20 cellular contexts compared by ENCODE assay signal in genomic region chrX:100944601-100945000, GRCh38. TPM values are rescaled to one million over a fixed set of nuclear protein-coding genes. Genes with fewer than 3 reads are reported as not detected.
DNase-seq lines count a peak whose midpoint lies in the region; ATAC-seq, FAIRE-seq and TF ChIP-seq lines count a peak whose summit lies in the region.
"Had no signal": no experiment of that assay in that cellular context is flagged by ENCODE, and none has a peak within 500 bp of the region (broad histone marks: within the 10 kb centered on the region; RNA-seq: fewer than 3 reads in every experiment).

No MANE protein-coding gene starts in this region.

- H3K27ac ChIP-seq in A549 = no peak overlapping the region
- H3K27ac ChIP-seq: 22Rv1, BLaER1 had no signal

- 97% methylated on average over 3 of the region's 3 CpGs for WGBS in A549 (ENCODE audit: missing lambda C conversion rate)

- FAIRE-seq in A549 (lab: Jason Lieb, UNC) (peak; percentile 88), GM12891 (lab: Jason Lieb, UNC) (no peak)
- FAIRE-seq: GM19239, HepG2, HTR-8/SVneo had no signal

- POLR2A ChIA-PET in A549 (lab: Yijun Ruan, JAX) = no interaction called here

- peaks cover 2% of the 10 kb centered on the region for H3K36me3 Mint-ChIP-seq in T-helper 17 cell (ENCODE audit: low read depth)

- H3K4me1 ChIP-seq in A549 = no peaks in the 10 kb centered on the region
- H3K4me1 ChIP-seq: BLaER1, Caco-2 had no signal

- TF ChIP-seq EP300 in A549 (IDR thresholded peaks at IDR 0.05) = no peak

- no peaks in the 10 kb centered on the region for H3K27me3 ChIP-seq in MG63
- H3K27me3 ChIP-seq: BLaER1 had no signal

- H3K9me3 ChIP-seq in A549 = no peaks in the 10 kb centered on the region
- H3K9me3 ChIP-seq in MG63 = no peaks in the 10 kb centered on the region
- H3K9me3 ChIP-seq in T-helper 17 cell (ENCODE audit: control insufficient read depth, low read length, poor library complexity, severe bottlenecking) = no peaks in the 10 kb centered on the region
- H3K9me3 ChIP-seq: BLaER1, Caco-2 had no signal

- ATAC-seq in A549 (no peak), T-helper 17 cell (no peak)
- ATAC-seq: HepG2 had no signal

- TF ChIP-seq POLR2A in A549 (IDR thresholded peaks at IDR 0.05; ENCODE audit: low read length) (no peak), GM12891 (IDR thresholded peaks at IDR 0.05; ENCODE audit: low read depth, low read length) (no peak)

- H3K4me3 Mint-ChIP-seq in T-helper 17 cell = no peak overlapping the region
- H3K4me3 Mint-ChIP-seq: CD8-positive, alpha-beta memory T cell; HFFc6 had no signal

- H3K4me2 ChIP-seq in A549 = no peak overlapping the region
- H3K4me2 ChIP-seq: BLaER1 had no signal

- TF ChIP-seq CTCF in A549 (IDR thresholded peaks at IDR 0.05) (no peak), astrocyte of the spinal cord (IDR thresholded peaks at IDR 0.05; ENCODE audit: low read depth, low read length) (no peak)

- DNase-seq in A549 (ENCODE audit: low read depth in 1 of 2, low spot score in 1 of 2) = no peak
- peak; percentile 21 for DNase-seq in MG63
- DNase-seq in astrocyte of the spinal cord (ENCODE audit: low read depth, low spot score) = peak; percentile 5
- peak; percentile 61 for DNase-seq in renal cortical epithelial cell (ENCODE audit: low read depth)
- no peak for DNase-seq in T-helper 17 cell
- DNase-seq in stimulated activated CD4-positive, alpha-beta T cell treated with anti-CD3 and anti-CD28 coated beads, Interleukin-15, amount 100 ng/mL, for 24 hours = no peak
- DNase-seq in GM12891 (ENCODE audit: insufficient read length, low spot score) = no peak
- no peak for DNase-seq in epidermal melanocyte (ENCODE audit: insufficient read length, low spot score)
- DNase-seq: AML-193; Caco-2; CD8-positive, alpha-beta memory T cell; DND-41; HCEC 1CT; HFFc6 had no signal

- no peak for TF ChIP-seq RAD21 in A549 (conservative IDR thresholded peaks at IDR 0.05 in 1 of 2, IDR thresholded peaks at IDR 0.05 in 1 of 2)

- in situ Hi-C loops in astrocyte of the spinal cord (cut with HindIII; ENCODE audit: low sequenced_read_pairs) = no loop called here

- H3K27me3 Mint-ChIP-seq in T-helper 17 cell = no peaks in the 10 kb centered on the region
- H3K27me3 Mint-ChIP-seq: CD8-positive, alpha-beta memory T cell had no signal

- CTCF ChIA-PET in A549 (lab: Yijun Ruan, JAX) = no interaction called here

- no peaks in the 10 kb centered on the region for H3K36me3 ChIP-seq in MG63
- H3K36me3 ChIP-seq: BLaER1 had no signal

- H3K4me1 Mint-ChIP-seq in T-helper 17 cell = no peaks in the 10 kb centered on the region

- H3K27ac Mint-ChIP-seq in T-helper 17 cell = no peak overlapping the region
- H3K27ac Mint-ChIP-seq: HFFc6 had no signal

- H3K4me3 ChIP-seq in A549 = no peak overlapping the region
- H3K4me3 ChIP-seq in MG63 = no peak overlapping the region
- H3K4me3 ChIP-seq in astrocyte of the spinal cord (ENCODE audit: low read depth, low read length) = no peak overlapping the region
- H3K4me3 ChIP-seq: BLaER1 had no signal

TF ChIP-seq in A549, 52 proteins besides CTCF, POLR2A, EP300 and RAD21 (continues in another document):
- TF ChIP-seq HOXB13 (CRISPR knock-in tag; IDR thresholded peaks at IDR 0.05; ENCODE audit: low read depth) (no peak), MYC (IDR thresholded peaks at IDR 0.05; ENCODE audit: borderline replicate concordance, low read length) (no peak), HES2 (IDR thresholded peaks at IDR 0.05) (no peak), FOXS1 (CRISPR knock-in tag; IDR thresholded peaks at IDR 0.05) (no peak), HDAC2 (IDR thresholded peaks at IDR 0.05) (no peak), NPAS2 (CRISPR knock-in tag; IDR thresholded peaks at IDR 0.05; ENCODE audit: borderline replicate concordance) (no peak), REST (IDR thresholded peaks at IDR 0.05) (no peak), CBX8 (IDR thresholded peaks at IDR 0.05) (no peak)

TF ChIP-seq in GM12891, 5 proteins besides CTCF, POLR2A, EP300 and RAD21:
- TF ChIP-seq POU2F2 (IDR thresholded peaks at IDR 0.05; ENCODE audit: low read depth, low read length) = no peak
- TF ChIP-seq TAF1 (IDR thresholded peaks at IDR 0.05; ENCODE audit: low read depth, low read length) = no peak

RNA-seq across cellular contexts. Expression of gene XKRX, which starts 15.9 kb away (rescaled TPM):
- polyA plus RNA-seq in A549 (2011; rRNA removed) (0.50 and 0.65 TPM in 2 replicates), A549 (2017; fragmentation: RNase III; extraction: RNeasy Plus Mini Kit Qiagen cat#74134 plus additional on column Dnase treatment) (0.12 to 0.16 TPM (median 0.13 TPM) in 3 replicates)
- polyA plus RNA-seq in A549 (2012; cell fraction: cytosol; rRNA removed) = 0.03 TPM in 2 replicates
- 0.02 and 0.06 TPM in 2 replicates for polyA plus RNA-seq in A549 (2012; cell fraction: nucleus; rRNA removed)
- polyA minus RNA-seq in A549 (2011; rRNA and poly(A)+ RNA removed) = 0.66 and 1.2 TPM in 2 replicates
- not detected in 2 replicates for total RNA-seq in MG63 (2014; rRNA removed; shearing (Covaris generic); ENCODE audit: low replicate concordance)
- total RNA-seq in renal cortical epithelial cell (0.17 and 0.30 TPM in 2 replicates), T-helper 17 cell (under 1 TPM; 0.18 to 0.30 TPM)
- 0.14 TPM for polyA plus RNA-seq in GM12891 (2012; ENCODE audit: low read depth, missing spikeins)
- total RNA-seq: CD8-positive, alpha-beta memory T cell; HepG2; HFFc6 had no signal
- polyA plus RNA-seq: CD8-positive, alpha-beta memory T cell; HepG2 had no signal

RNA-seq across cellular contexts. Expression of gene ARL13A, which starts 24.9 kb away (rescaled TPM):
- polyA plus RNA-seq in A549 (2011; rRNA removed) (0.12 TPM in 1 of 2 replicates, not detected in the other), A549 (2017; fragmentation: RNase III; extraction: RNeasy Plus Mini Kit Qiagen cat#74134 plus additional on column Dnase treatment) (0.08 to 0.15 TPM (median 0.10 TPM) in 3 replicates)
- polyA plus RNA-seq in A549 (2012; cell fraction: cytosol; rRNA removed) = not detected in 2 replicates
- polyA plus RNA-seq in A549 (2012; cell fraction: nucleus; rRNA removed) = not detected in 2 replicates
- polyA minus RNA-seq in A549 (2011; rRNA and poly(A)+ RNA removed) = not detected in 2 replicates
- total RNA-seq in MG63 (2014; rRNA removed; shearing (Covaris generic); ENCODE audit: low replicate concordance) = 0.86 TPM in 1 of 2 replicates, not detected in the other
- total RNA-seq in renal cortical epithelial cell (not detected in 2 replicates), T-helper 17 cell (not detected)
- polyA plus RNA-seq in GM12891 (2012; ENCODE audit: low read depth, missing spikeins) = not detected
- total RNA-seq: Caco-2; CD8-positive, alpha-beta memory T cell; H4; HepG2; HFFc6 had no signal
- polyA plus RNA-seq: CD8-positive, alpha-beta memory T cell; HepG2 had no signal

Comparison
In these comparisons a context has a peak if more than half of its experiments do, and no peak if none do; other contexts are left out.
1. DNase-seq: peak in MG63 (single experiment), astrocyte of the spinal cord (single experiment) and renal cortical epithelial cell (single experiment); none in A549 (0 of 2), T-helper 17 cell (0 of 3), stimulated activated CD4-positive, alpha-beta T cell treated with anti-CD3 and anti-CD28 coated beads, Interleukin-15, amount 100 ng/mL, for 24 hours (single experiment), GM12891 (single experiment) and epidermal melanocyte (single experiment).